1 cellular context compared by ENCODE assay signal in genomic region chr5:177364159-177364962, GRCh38.
A peak's percentile ranks its signal among the peaks of the same experiment; 100 is the strongest.
TF ChIP-seq lines count a peak whose summit lies in the region.

No MANE protein-coding gene starts in this region.

TF ChIP-seq in K562, 482 proteins besides CTCF, POLR2A, EP300 and RAD21 (continues in another document):
- no peak for TF ChIP-seq E2F1 (CRISPR knock-in tag; IDR thresholded peaks at IDR 0.05)
- TF ChIP-seq TAF15 (IDR thresholded peaks at IDR 0.05; ENCODE audit: low read depth, low read length), result no peak
- TF ChIP-seq MTF1 (CRISPR knock-in tag; IDR thresholded peaks at IDR 0.05; ENCODE audit: borderline replicate concordance), result no peak
- TF ChIP-seq XRCC4 (IDR thresholded peaks at IDR 0.05; ENCODE audit: extremely low read depth, insufficient read depth, insufficient read length), result no peak
- TF ChIP-seq, protein P1, sequence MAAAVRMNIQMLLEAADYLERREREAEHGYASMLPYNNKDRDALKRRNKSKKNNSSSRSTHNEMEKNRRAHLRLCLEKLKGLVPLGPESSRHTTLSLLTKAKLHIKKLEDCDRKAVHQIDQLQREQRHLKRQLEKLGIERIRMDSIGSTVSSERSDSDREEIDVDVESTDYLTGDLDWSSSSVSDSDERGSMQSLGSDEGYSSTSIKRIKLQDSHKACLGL (CRISPR knock-in tag; IDR thresholded peaks at IDR 0.05; ENCODE audit: borderline replicate concordance, poor library complexity, severe bottlenecking), result no peak
- TF ChIP-seq KLF16 (IDR thresholded peaks at IDR 0.05), result no peak
- TF ChIP-seq NCOA2 (IDR thresholded peaks at IDR 0.05; ENCODE audit: partially characterized antibody in 2 of 2), result no peak
- TF ChIP-seq ZNF707 (CRISPR knock-in tag; conservative IDR thresholded peaks at IDR 0.05), result no peak
- no peak for TF ChIP-seq NR2C2 (CRISPR knock-in tag; IDR thresholded peaks at IDR 0.05)
- TF ChIP-seq NR2C2 (tag; IDR thresholded peaks at IDR 0.05), result peak; percentile 47; the same call in 1 of the 2 replicates
- no peak for TF ChIP-seq MXI1 (IDR thresholded peaks at IDR 0.05; ENCODE audit: low read depth, low read length)
- TF ChIP-seq KLF1 (tag; IDR thresholded peaks at IDR 0.05), result no peak
- TF ChIP-seq FIP1L1 (IDR thresholded peaks at IDR 0.05; ENCODE audit: low read depth, low read length, poor library complexity, severe bottlenecking), result no peak
- TF ChIP-seq MAFK (IDR thresholded peaks at IDR 0.05; ENCODE audit: low read length), result no peak
- no peak for TF ChIP-seq COPS2 (conservative IDR thresholded peaks at IDR 0.05)
- no peak for TF ChIP-seq KDM4B (IDR thresholded peaks at IDR 0.05; ENCODE audit: borderline replicate concordance in 2 of 2, low read depth in 1 of 2)
- TF ChIP-seq, protein P2, sequence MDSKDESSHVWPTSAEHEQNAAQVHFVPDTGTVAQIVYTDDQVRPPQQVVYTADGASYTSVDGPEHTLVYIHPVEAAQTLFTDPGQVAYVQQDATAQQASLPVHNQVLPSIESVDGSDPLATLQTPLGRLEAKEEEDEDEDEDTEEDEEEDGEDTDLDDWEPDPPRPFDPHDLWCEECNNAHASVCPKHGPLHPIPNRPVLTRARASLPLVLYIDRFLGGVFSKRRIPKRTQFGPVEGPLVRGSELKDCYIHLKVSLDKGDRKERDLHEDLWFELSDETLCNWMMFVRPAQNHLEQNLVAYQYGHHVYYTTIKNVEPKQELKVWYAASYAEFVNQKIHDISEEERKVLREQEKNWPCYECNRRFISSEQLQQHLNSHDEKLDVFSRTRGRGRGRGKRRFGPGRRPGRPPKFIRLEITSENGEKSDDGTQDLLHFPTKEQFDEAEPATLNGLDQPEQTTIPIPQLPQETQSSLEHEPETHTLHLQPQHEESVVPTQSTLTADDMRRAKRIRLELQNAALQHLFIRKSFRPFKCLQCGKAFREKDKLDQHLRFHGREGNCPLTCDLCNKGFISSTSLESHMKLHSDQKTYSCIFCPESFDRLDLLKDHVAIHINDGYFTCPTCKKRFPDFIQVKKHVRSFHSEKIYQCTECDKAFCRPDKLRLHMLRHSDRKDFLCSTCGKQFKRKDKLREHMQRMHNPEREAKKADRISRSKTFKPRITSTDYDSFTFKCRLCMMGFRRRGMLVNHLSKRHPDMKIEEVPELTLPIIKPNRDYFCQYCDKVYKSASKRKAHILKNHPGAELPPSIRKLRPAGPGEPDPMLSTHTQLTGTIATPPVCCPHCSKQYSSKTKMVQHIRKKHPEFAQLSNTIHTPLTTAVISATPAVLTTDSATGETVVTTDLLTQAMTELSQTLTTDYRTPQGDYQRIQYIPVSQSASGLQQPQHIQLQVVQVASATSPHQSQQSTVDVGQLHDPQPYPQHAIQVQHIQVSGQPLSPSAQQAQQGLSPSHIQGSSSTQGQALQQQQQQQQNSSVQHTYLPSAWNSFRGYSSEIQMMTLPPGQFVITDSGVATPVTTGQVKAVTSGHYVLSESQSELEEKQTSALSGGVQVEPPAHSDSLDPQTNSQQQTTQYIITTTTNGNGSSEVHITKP (IDR thresholded peaks at IDR 0.05; ENCODE audit: partially characterized antibody), result peak; percentile 52
- no peak for TF ChIP-seq ESRRB (CRISPR knock-in tag; IDR thresholded peaks at IDR 0.05; ENCODE audit: borderline replicate concordance)
- TF ChIP-seq HNRNPL (IDR thresholded peaks at IDR 0.05; ENCODE audit: low read depth, low read length), result no peak
- TF ChIP-seq, protein P3, sequence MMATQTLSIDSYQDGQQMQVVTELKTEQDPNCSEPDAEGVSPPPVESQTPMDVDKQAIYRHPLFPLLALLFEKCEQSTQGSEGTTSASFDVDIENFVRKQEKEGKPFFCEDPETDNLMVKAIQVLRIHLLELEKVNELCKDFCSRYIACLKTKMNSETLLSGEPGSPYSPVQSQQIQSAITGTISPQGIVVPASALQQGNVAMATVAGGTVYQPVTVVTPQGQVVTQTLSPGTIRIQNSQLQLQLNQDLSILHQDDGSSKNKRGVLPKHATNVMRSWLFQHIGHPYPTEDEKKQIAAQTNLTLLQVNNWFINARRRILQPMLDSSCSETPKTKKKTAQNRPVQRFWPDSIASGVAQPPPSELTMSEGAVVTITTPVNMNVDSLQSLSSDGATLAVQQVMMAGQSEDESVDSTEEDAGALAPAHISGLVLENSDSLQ (IDR thresholded peaks at IDR 0.05), result no peak
- TF ChIP-seq HDAC6 (IDR thresholded peaks at IDR 0.05; ENCODE audit: low read depth, low read length), result no peak
- 0 out of 2 replicates have a peak, but pooled peaks have one; percentile 8 for TF ChIP-seq CTBP1 (IDR thresholded peaks at IDR 0.05; ENCODE audit: borderline replicate concordance)
- peak; percentile 11; the same call in 1 of the 2 replicates for TF ChIP-seq ZNF592 (IDR thresholded peaks at IDR 0.05)
- TF ChIP-seq, protein P4, sequence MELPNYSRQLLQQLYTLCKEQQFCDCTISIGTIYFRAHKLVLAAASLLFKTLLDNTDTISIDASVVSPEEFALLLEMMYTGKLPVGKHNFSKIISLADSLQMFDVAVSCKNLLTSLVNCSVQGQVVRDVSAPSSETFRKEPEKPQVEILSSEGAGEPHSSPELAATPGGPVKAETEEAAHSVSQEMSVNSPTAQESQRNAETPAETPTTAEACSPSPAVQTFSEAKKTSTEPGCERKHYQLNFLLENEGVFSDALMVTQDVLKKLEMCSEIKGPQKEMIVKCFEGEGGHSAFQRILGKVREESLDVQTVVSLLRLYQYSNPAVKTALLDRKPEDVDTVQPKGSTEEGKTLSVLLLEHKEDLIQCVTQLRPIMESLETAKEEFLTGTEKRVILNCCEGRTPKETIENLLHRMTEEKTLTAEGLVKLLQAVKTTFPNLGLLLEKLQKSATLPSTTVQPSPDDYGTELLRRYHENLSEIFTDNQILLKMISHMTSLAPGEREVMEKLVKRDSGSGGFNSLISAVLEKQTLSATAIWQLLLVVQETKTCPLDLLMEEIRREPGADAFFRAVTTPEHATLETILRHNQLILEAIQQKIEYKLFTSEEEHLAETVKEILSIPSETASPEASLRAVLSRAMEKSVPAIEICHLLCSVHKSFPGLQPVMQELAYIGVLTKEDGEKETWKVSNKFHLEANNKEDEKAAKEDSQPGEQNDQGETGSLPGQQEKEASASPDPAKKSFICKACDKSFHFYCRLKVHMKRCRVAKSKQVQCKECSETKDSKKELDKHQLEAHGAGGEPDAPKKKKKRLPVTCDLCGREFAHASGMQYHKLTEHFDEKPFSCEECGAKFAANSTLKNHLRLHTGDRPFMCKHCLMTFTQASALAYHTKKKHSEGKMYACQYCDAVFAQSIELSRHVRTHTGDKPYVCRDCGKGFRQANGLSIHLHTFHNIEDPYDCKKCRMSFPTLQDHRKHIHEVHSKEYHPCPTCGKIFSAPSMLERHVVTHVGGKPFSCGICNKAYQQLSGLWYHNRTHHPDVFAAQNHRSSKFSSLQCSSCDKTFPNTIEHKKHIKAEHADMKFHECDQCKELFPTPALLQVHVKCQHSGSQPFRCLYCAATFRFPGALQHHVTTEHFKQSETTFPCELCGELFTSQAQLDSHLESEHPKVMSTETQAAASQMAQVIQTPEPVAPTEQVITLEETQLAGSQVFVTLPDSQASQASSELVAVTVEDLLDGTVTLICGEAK (IDR thresholded peaks at IDR 0.05), result no peak
- TF ChIP-seq, protein P4 (CRISPR knock-in tag; IDR thresholded peaks at IDR 0.05), result no peak
- TF ChIP-seq NR4A1 (CRISPR knock-in tag; IDR thresholded peaks at IDR 0.05), result no peak
- TF ChIP-seq NR4A1 (tag; IDR thresholded peaks at IDR 0.05), result no peak
- TF ChIP-seq, protein P5, sequence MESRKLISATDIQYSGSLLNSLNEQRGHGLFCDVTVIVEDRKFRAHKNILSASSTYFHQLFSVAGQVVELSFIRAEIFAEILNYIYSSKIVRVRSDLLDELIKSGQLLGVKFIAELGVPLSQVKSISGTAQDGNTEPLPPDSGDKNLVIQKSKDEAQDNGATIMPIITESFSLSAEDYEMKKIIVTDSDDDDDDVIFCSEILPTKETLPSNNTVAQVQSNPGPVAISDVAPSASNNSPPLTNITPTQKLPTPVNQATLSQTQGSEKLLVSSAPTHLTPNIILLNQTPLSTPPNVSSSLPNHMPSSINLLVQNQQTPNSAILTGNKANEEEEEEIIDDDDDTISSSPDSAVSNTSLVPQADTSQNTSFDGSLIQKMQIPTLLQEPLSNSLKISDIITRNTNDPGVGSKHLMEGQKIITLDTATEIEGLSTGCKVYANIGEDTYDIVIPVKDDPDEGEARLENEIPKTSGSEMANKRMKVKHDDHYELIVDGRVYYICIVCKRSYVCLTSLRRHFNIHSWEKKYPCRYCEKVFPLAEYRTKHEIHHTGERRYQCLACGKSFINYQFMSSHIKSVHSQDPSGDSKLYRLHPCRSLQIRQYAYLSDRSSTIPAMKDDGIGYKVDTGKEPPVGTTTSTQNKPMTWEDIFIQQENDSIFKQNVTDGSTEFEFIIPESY (CRISPR knock-in tag; IDR thresholded peaks at IDR 0.05), result peak; percentile 66
- TF ChIP-seq, protein P6, sequence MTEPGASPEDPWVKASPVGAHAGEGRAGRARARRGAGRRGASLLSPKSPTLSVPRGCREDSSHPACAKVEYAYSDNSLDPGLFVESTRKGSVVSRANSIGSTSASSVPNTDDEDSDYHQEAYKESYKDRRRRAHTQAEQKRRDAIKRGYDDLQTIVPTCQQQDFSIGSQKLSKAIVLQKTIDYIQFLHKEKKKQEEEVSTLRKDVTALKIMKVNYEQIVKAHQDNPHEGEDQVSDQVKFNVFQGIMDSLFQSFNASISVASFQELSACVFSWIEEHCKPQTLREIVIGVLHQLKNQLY (CRISPR knock-in tag; conservative IDR thresholded peaks at IDR 0.05), result no peak
- no peak for TF ChIP-seq IRF1 (CRISPR knock-in tag; IDR thresholded peaks at IDR 0.05; ENCODE audit: borderline replicate concordance)
- peak; percentile 28 for TF ChIP-seq ATF3 (IDR thresholded peaks at IDR 0.05)
- no peak for TF ChIP-seq ATF3 (CRISPR knock-in tag; conservative IDR thresholded peaks at IDR 0.05)
